ENCODE assay signal across 1 cellular context in the genomic region with DNA sequence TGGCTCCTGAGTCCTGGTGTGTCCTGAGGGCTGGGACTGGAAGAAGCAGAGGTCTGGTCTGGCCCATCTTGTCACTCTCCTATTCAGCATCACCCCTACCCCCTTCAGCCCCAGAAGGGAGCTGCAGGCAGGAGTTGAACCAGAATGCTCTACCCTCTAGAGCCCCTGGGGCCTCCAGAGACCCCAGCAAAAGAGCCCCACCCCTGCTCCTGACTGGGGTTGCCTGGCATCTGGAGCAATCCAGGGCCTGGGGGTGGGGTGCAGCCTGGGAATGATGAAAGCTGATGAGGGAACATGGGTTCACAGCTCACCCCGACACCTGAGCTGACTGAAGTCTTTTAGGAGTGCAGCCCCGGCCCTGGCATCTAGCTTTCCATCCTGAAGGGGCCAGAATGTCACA.
TF ChIP-seq lines count a peak whose summit lies in the region.

No MANE protein-coding gene starts in this region.

TF ChIP-seq in H1, 55 proteins besides CTCF, POLR2A, EP300 and RAD21:
- no peak for TF ChIP-seq SUZ12 (IDR thresholded peaks at IDR 0.05; ENCODE audit: low read length)
- no peak for TF ChIP-seq MAFK (IDR thresholded peaks at IDR 0.05; ENCODE audit: low read depth, low read length)
- no peak for TF ChIP-seq NANOG (IDR thresholded peaks at IDR 0.05; ENCODE audit: insufficient read depth, low read depth, low read length, poor library complexity, severe bottlenecking)
- TF ChIP-seq SP2 (IDR thresholded peaks at IDR 0.05; ENCODE audit: low read length), result no peak
- TF ChIP-seq EGR1 (IDR thresholded peaks at IDR 0.05; ENCODE audit: borderline replicate concordance, low read depth, low read length), result no peak
- no peak for TF ChIP-seq ATF3 (IDR thresholded peaks at IDR 0.05; ENCODE audit: insufficient read depth, low read depth, low read length)
- no peak for TF ChIP-seq E2F6 (IDR thresholded peaks at IDR 0.05)
- TF ChIP-seq CHD1 (IDR thresholded peaks at IDR 0.05; ENCODE audit: low read depth, low read length), result no peak
- no peak for TF ChIP-seq SIN3A (conservative IDR thresholded peaks at IDR 0.05 in 1 of 2, IDR thresholded peaks at IDR 0.05 in 1 of 2; ENCODE audit: low read depth in 1 of 2, low read length in 2 of 2)
- no peak for TF ChIP-seq RNF2 (IDR thresholded peaks at IDR 0.05; ENCODE audit: borderline replicate concordance, low read depth, low read length, missing control alignments, poor library complexity, severe bottlenecking)
- no peak for TF ChIP-seq CHD7 (IDR thresholded peaks at IDR 0.05; ENCODE audit: insufficient replicate concordance, low read length)
- TF ChIP-seq NRF1 (IDR thresholded peaks at IDR 0.05; ENCODE audit: low read depth, low read length), result no peak
- no peak for TF ChIP-seq CTBP2 (IDR thresholded peaks at IDR 0.05; ENCODE audit: borderline replicate concordance, insufficient read depth, insufficient read length, low read length)
- no peak for TF ChIP-seq KDM5A (IDR thresholded peaks at IDR 0.05; ENCODE audit: low read length)
